32 cellular contexts compared by ENCODE assay signal in the genomic region with DNA sequence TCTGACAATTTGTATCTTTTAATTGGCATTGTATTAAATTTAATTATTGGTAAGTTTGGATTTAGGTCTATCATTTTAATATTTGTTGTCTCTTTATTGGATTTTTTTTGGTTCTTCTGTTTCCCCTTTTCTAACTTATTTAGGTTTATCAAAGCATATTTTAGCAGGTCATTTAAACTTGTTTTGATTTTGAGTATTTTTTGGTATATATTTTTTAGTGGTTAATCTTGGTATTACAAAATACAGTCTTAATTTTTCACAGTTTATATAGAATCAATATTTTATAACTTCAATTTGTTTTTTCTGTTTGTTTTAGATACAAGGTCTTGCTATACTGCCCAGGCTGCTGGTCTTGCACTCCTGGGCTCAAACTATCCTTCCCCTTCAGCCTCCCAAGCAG. TPM values are rescaled to one million over a fixed set of nuclear protein-coding genes. Genes with fewer than 3 reads are reported as not detected.
"Had no signal": no experiment of that assay in that cellular context is flagged by ENCODE, and none has a peak within 500 bp of the region (broad histone marks: within the 10 kb centered on the region; RNA-seq: fewer than 3 reads in every experiment).

No MANE protein-coding gene starts in this region.

- H3K27ac Mint-ChIP-seq: activated CD4-positive, alpha-beta T cell treated with anti-CD3 and anti-CD28 coated beads, Interleukin-2, amount 10 ng/mL, durations not matched to agents 24 days and 14 days; activated CD8-positive, alpha-beta T cell treated with anti-CD3 and anti-CD28 coated beads, Interleukin-2, amount 10 ng/mL, durations not matched to agents 7 days and 5 days; activated naive CD4-positive, alpha-beta T cell treated with anti-CD3 and anti-CD28 coated beads for 36 hours; activated naive CD4-positive, alpha-beta T cell treated with anti-CD3 and anti-CD28 coated beads, Interleukin-2, amount 50 U/mL, for 72 hours; activated T-helper 1 cell treated with anti-CD3 and anti-CD28 coated beads, Interleukin-12 subunit alpha, Interleukin-12 subunit beta, Interleukin-2, Interleukin-4 antibody, amounts not matched to agents 30 ng/mL and 10 ng/mL and 1 ng/mL, durations not matched to agents 14 hours and 24 hours and 36 hours; T-helper 1 cell treated with Interleukin-12 subunit alpha and Interleukin-12 subunit beta and Interleukin-4 antibody, amounts not matched to agents 30 μg/mL and 1 μg/mL, for 36 hours; T-helper 2 cell treated with Interferon-gamma antibody and Interleukin-4, amounts not matched to agents 5 μg/mL and 100 μg/mL, for 36 hours had no signal

- H3K27ac ChIP-seq: adrenal gland, body of pancreas, breast epithelium, Peyer's patch, SJSA1 had no signal

- DNase-seq: activated CD4-positive, alpha-beta T cell treated with anti-CD3 and anti-CD28 coated beads, Interleukin-2, amount 10 ng/mL, durations not matched to agents 24 days and 14 days; activated CD4-positive, alpha-beta T cell treated with anti-CD3 and anti-CD28 coated beads, Interleukin-2, amount 50 U/mL, for 4 hours; activated CD8-positive, alpha-beta memory T cell treated with anti-CD3 and anti-CD28 coated beads, Interleukin-2, amount 50 U/mL, for 4 hours; activated CD8-positive, alpha-beta T cell treated with anti-CD3 and anti-CD28 coated beads, Interleukin-2, amount 10 ng/mL, durations not matched to agents 7 days and 5 days; activated gamma-delta T cell treated with Interleukin-2 at 50 U/mL for 16 hours; activated naive CD4-positive, alpha-beta T cell treated with anti-CD3 and anti-CD28 coated beads for 36 hours; activated T-cell treated with anti-CD3 and anti-CD28 coated beads for 4 hours; activated T-cell treated with anti-CD3 and anti-CD28 coated beads, Interleukin-2, amount 50 U/mL, for 4 hours; adrenal gland; body of pancreas; Kasumi-1; KBM-7; MG63; NCI-H1092; NCI-H1436 treated with DMSO at 0.1 percent for 48 hours; NCI-H1694 treated with DMSO at 0.1 percent for 48 hours; NCI-H2029; NCI-H345; NCI-H524 treated with DMSO at 0.1 percent for 48 hours; PC-3; Peyer's patch; RPMI8226; SHP77 treated with DMSO at 0.1 percent for 48 hours; SK-N-SH had no signal

- H3K9me3 ChIP-seq: adrenal gland, body of pancreas, Peyer's patch, SJSA1 had no signal

- H3K27me3 Mint-ChIP-seq: activated CD4-positive, alpha-beta T cell treated with anti-CD3 and anti-CD28 coated beads, Interleukin-2, amount 10 ng/mL, durations not matched to agents 24 days and 14 days had no signal

- H3K9ac ChIP-seq: SK-N-SH had no signal

- H3K4me3 Mint-ChIP-seq: activated CD4-positive, alpha-beta T cell treated with anti-CD3 and anti-CD28 coated beads, Interleukin-2, amount 10 ng/mL, durations not matched to agents 24 days and 14 days; activated CD8-positive, alpha-beta T cell treated with anti-CD3 and anti-CD28 coated beads, Interleukin-2, amount 10 ng/mL, durations not matched to agents 7 days and 5 days; activated naive CD4-positive, alpha-beta T cell treated with anti-CD3 and anti-CD28 coated beads for 36 hours; activated T-cell treated with anti-CD3 and anti-CD28 coated beads, Interleukin-2, amount 50 U/mL, for 4 hours; activated T-helper 1 cell treated with anti-CD3 and anti-CD28 coated beads, Interleukin-12 subunit alpha, Interleukin-12 subunit beta, Interleukin-2, Interleukin-4 antibody, amounts not matched to agents 30 ng/mL and 10 ng/mL and 1 ng/mL, durations not matched to agents 14 hours and 24 hours and 36 hours; T-helper 1 cell treated with Interleukin-12 subunit alpha and Interleukin-12 subunit beta and Interleukin-4 antibody, amounts not matched to agents 30 μg/mL and 1 μg/mL, for 36 hours; T-helper 2 cell treated with Interferon-gamma antibody and Interleukin-4, amounts not matched to agents 5 μg/mL and 100 μg/mL, for 36 hours had no signal

- H3K4me3 ChIP-seq: adrenal gland, body of pancreas, breast epithelium, MG63, Peyer's patch, SJSA1 had no signal

- H3K36me3 Mint-ChIP-seq: activated naive CD4-positive, alpha-beta T cell treated with anti-CD3 and anti-CD28 coated beads, Interleukin-2, amount 50 U/mL, for 72 hours had no signal

- H3K9me3 Mint-ChIP-seq: activated CD4-positive, alpha-beta T cell treated with anti-CD3 and anti-CD28 coated beads, Interleukin-2, amount 10 ng/mL, durations not matched to agents 24 days and 14 days had no signal

- H3K4me1 ChIP-seq: adrenal gland, body of pancreas, breast epithelium, Peyer's patch, SJSA1 had no signal

- H3K36me3 ChIP-seq: adrenal gland, breast epithelium, MG63, Peyer's patch, SJSA1 had no signal

- FAIRE-seq: astrocyte, TTC549 had no signal

- ATAC-seq: activated CD8-positive, alpha-beta T cell treated with anti-CD3 and anti-CD28 coated beads, Interleukin-2, amount 10 ng/mL, durations not matched to agents 7 days and 5 days; activated naive CD4-positive, alpha-beta T cell treated with anti-CD3 and anti-CD28 coated beads, Interleukin-2, amount 50 U/mL, for 72 hours; activated T-cell treated with anti-CD3 and anti-CD28 coated beads, Interleukin-2, amount 50 U/mL, for 4 hours; body of pancreas; PC-3 had no signal

- H3K27me3 ChIP-seq: adrenal gland, body of pancreas, Peyer's patch, SJSA1 had no signal

- H3K4me1 Mint-ChIP-seq: activated CD4-positive, alpha-beta T cell treated with anti-CD3 and anti-CD28 coated beads, Interleukin-2, amount 10 ng/mL, durations not matched to agents 24 days and 14 days had no signal

- H3K4me2 ChIP-seq: SK-N-SH had no signal

RNA-seq across cellular contexts. Expression of a gene that starts 15.5 kb away (rescaled TPM):
- total RNA-seq: activated CD8-positive, alpha-beta T cell treated with anti-CD3 and anti-CD28 coated beads, Interleukin-2, amount 10 ng/mL, durations not matched to agents 7 days and 5 days; activated naive CD4-positive, alpha-beta T cell treated with anti-CD3 and anti-CD28 coated beads for 36 hours had no signal
- polyA plus RNA-seq: SK-N-SH had no signal
